In genomic region chr18:44625367-44625766, GRCh38 we compare ENCODE assay signal across 25 cellular contexts.
DNase-seq lines count a peak whose midpoint lies in the region; ATAC-seq and TF ChIP-seq lines count a peak whose summit lies in the region.
"Had no signal": no experiment of that assay in that cellular context is flagged by ENCODE, and none has a peak within 500 bp of the region (broad histone marks: within the 10 kb centered on the region; RNA-seq: fewer than 3 reads in every experiment).

No MANE protein-coding gene starts in this region.

- H3K4me1 ChIP-seq in DND-41 (ENCODE audit: insufficient read depth, low read length) = peaks cover 10% of the 10 kb centered on the region
- H3K4me1 ChIP-seq: upper lobe of right lung had no signal

- H3K79me2 ChIP-seq in DND-41 (ENCODE audit: insufficient read depth, low read length) = no peaks in the 10 kb centered on the region

- no peaks in the 10 kb centered on the region for H3K36me3 ChIP-seq in DND-41 (ENCODE audit: insufficient read depth, low read length)
- H3K36me3 ChIP-seq: heart left ventricle, right lobe of liver, upper lobe of right lung had no signal

- H3K27me3 ChIP-seq in DND-41 (ENCODE audit: insufficient read depth, low read length, poor library complexity) = no peaks in the 10 kb centered on the region
- H3K27me3 ChIP-seq: foreskin keratinocyte, heart left ventricle, right lobe of liver, upper lobe of right lung had no signal

- no peak for TF ChIP-seq CTCF in DND-41 (IDR thresholded peaks at IDR 0.05; ENCODE audit: borderline replicate concordance, extremely low read depth, low read length, poor library complexity, severe bottlenecking)
- no peak for TF ChIP-seq CTCF in coronary artery (IDR thresholded peaks at IDR 0.05)

- H3K9me3 ChIP-seq in DND-41 (ENCODE audit: insufficient read depth, low read length, severe bottlenecking) = no peaks in the 10 kb centered on the region
- H3K9me3 ChIP-seq: heart left ventricle, right lobe of liver, upper lobe of right lung had no signal

- H3K9ac ChIP-seq in DND-41 (ENCODE audit: low read depth, low read length) = no peak overlapping the region
- H3K9ac ChIP-seq: GM23248 had no signal

- H3K4me2 ChIP-seq in DND-41 (ENCODE audit: insufficient read depth, low read length) = no peak overlapping the region
- H3K4me2 ChIP-seq: PC-9 had no signal

- no peaks in the 10 kb centered on the region for H4K20me1 ChIP-seq in DND-41 (ENCODE audit: insufficient read depth, low read length)

- peak; percentile 66 for DNase-seq in COR-L47 (lab: John Stamatoyannopoulos, UW)
- peak; percentile 7 for DNase-seq in DND-41
- DNase-seq in NCI-H510A treated with DMSO at 0.1 percent for 48 hours (lab: John Stamatoyannopoulos, UW) = peak; percentile 10
- peak; percentile 23 for DNase-seq in kidney tubule cell (ENCODE audit: low spot score)
- DNase-seq in OCI-M1 (lab: John Stamatoyannopoulos, UW) = no peak
- DNase-seq in coronary artery (ENCODE audit: low spot score) = no peak
- DNase-seq: activated CD8-positive, alpha-beta T cell treated with anti-CD3 and anti-CD28 coated beads, Interleukin-2, amount 10 ng/mL, durations not matched to agents 7 days and 5 days; activated effector memory CD4-positive, alpha-beta T cell treated with Interleukin-2 at 50 U/mL for 16 hours; anterior cingulate cortex; effector memory CD4-positive, alpha-beta T cell; foreskin keratinocyte; GM23248; heart left ventricle; Karpas-422; NK-92 treated with Interleukin-12 subunit alpha and Interleukin-12 subunit beta, amount 100 ng/mL, for 24 hours; PC-9; posterior cingulate gyrus; right lobe of liver; Right ventricle myocardium superior; stimulated activated CD4-positive, alpha-beta T cell treated with anti-CD3 and anti-CD28 coated beads, Interleukin-4, amount 100 ng/mL, for 1 hour; substantia nigra; upper lobe of right lung had no signal

- H2AFZ ChIP-seq in DND-41 (ENCODE audit: low read depth, low read length) = peak overlapping the region; percentile 16; the same call in 1 of the 2 replicates
- H2AFZ ChIP-seq: GM23248, PC-9 had no signal

- H3K27ac ChIP-seq in DND-41 (ENCODE audit: low read length) = no peak overlapping the region
- H3K27ac ChIP-seq in coronary artery = no peak overlapping the region
- H3K27ac ChIP-seq: C4-2B, foreskin keratinocyte, GM23248, heart left ventricle, PC-9, upper lobe of right lung had no signal

- ATAC-seq in DND-41 (ENCODE audit: insufficient read depth, low read depth) (peak; percentile 53; the same call in 1 of the 3 replicates), HG02884 (IDR thresholded peaks at IDR 0.05; ENCODE audit: unreplicated experiment) (no peak)
- ATAC-seq: activated CD8-positive, alpha-beta T cell treated with anti-CD3 and anti-CD28 coated beads, Interleukin-2, amount 10 ng/mL, durations not matched to agents 7 days and 5 days; foreskin keratinocyte; heart left ventricle; HepG2; right lobe of liver; upper lobe of right lung had no signal

- H3K4me3 ChIP-seq in DND-41 (ENCODE audit: low read depth in 1 of 2, low read length in 2 of 2) (no peak overlapping the region), coronary artery (no peak overlapping the region)
- H3K4me3 ChIP-seq: GM23248, heart left ventricle, PC-9, right lobe of liver, upper lobe of right lung had no signal

Comparison
In these comparisons a context has a peak if more than half of its experiments do, and no peak if none do; other contexts are left out.
1. DNase-seq: peak in COR-L47 (single experiment), DND-41 (single experiment), NCI-H510A treated with DMSO at 0.1 percent for 48 hours (single experiment) and kidney tubule cell (single experiment); none in OCI-M1 (single experiment) and coronary artery (single experiment).